In genomic region chr17:50739098-50739497, GRCh38 we compare ENCODE assay signal across 31 cellular contexts. TPM values are rescaled to one million over a fixed set of nuclear protein-coding genes. Genes with fewer than 3 reads are reported as not detected.
DNase-seq lines count a peak whose midpoint lies in the region; ATAC-seq, FAIRE-seq and TF ChIP-seq lines count a peak whose summit lies in the region.
"Had no signal": no experiment of that assay in that cellular context is flagged by ENCODE, and none has a peak within 500 bp of the region (broad histone marks: within the 10 kb centered on the region; RNA-seq: fewer than 3 reads in every experiment).

No MANE protein-coding gene starts in this region.

- no peaks in the 10 kb centered on the region for H3K9me3 ChIP-seq in breast epithelium
- H3K9me3 ChIP-seq: left ventricle myocardium inferior, pancreas, SK-N-SH, tibial nerve had no signal

- H3K9me3 Mint-ChIP-seq in MCF 10A (ENCODE audit: unreplicated experiment) = no peaks in the 10 kb centered on the region
- no peaks in the 10 kb centered on the region for H3K9me3 Mint-ChIP-seq in activated T-helper 17 cell treated with anti-CD3 and anti-CD28 coated beads, Interleukin-2, amount 50 U/mL, for 72 hours
- no peaks in the 10 kb centered on the region for H3K9me3 Mint-ChIP-seq in effector memory CD8-positive, alpha-beta T cell
- H3K9me3 Mint-ChIP-seq: CD4-positive, alpha-beta T cell; naive thymus-derived CD8-positive, alpha-beta T cell had no signal

- peaks cover 35% of the 10 kb centered on the region for H3K4me1 Mint-ChIP-seq in MCF 10A (ENCODE audit: insufficient read depth, unreplicated experiment)
- H3K4me1 Mint-ChIP-seq in activated T-helper 17 cell treated with anti-CD3 and anti-CD28 coated beads, Interleukin-2, amount 50 U/mL, for 72 hours = peaks cover 23% of the 10 kb centered on the region
- H3K4me1 Mint-ChIP-seq in effector memory CD8-positive, alpha-beta T cell (ENCODE audit: low read depth in 2 of 2) = peaks cover 24 to 39% of the 10 kb centered on the region in 2 donors

- H3K4me1 ChIP-seq in breast epithelium = no peaks in the 10 kb centered on the region
- H3K4me1 ChIP-seq: pancreas had no signal

- peak; percentile 64 for ATAC-seq in activated T-helper 17 cell treated with anti-CD3 and anti-CD28 coated beads, Interleukin-2, amount 50 U/mL, for 72 hours (replicated peaks)
- no peak for ATAC-seq in effector memory CD8-positive, alpha-beta T cell (replicated peaks)
- ATAC-seq: HCT116; HepG2; naive thymus-derived CD8-positive, alpha-beta T cell; pancreas; right cardiac atrium had no signal

- H3K4me3 Mint-ChIP-seq in MCF 10A (ENCODE audit: unreplicated experiment) = no peak overlapping the region
- no peak overlapping the region for H3K4me3 Mint-ChIP-seq in activated T-helper 17 cell treated with anti-CD3 and anti-CD28 coated beads, Interleukin-2, amount 50 U/mL, for 72 hours
- H3K4me3 Mint-ChIP-seq in effector memory CD8-positive, alpha-beta T cell = no peak overlapping the region
- H3K4me3 Mint-ChIP-seq: CD4-positive, alpha-beta T cell; naive thymus-derived CD8-positive, alpha-beta T cell had no signal

- TF ChIP-seq CTCF in MCF 10A (IDR thresholded peaks at IDR 0.05; ENCODE audit: unreplicated experiment) (no peak), breast epithelium (IDR thresholded peaks at IDR 0.05) (no peak)

- no TSS peak for BruUV-seq in MCF 10A (replicated peaks; lab: Mats Ljungman, UMichigan)

- no peak overlapping the region for H3K4me3 ChIP-seq in breast epithelium
- H3K4me3 ChIP-seq: left ventricle myocardium inferior, pancreas, tibial nerve had no signal

- no peaks in the 10 kb centered on the region for H3K27me3 Mint-ChIP-seq in MCF 10A (ENCODE audit: insufficient read depth, unreplicated experiment)
- no peaks in the 10 kb centered on the region for H3K27me3 Mint-ChIP-seq in activated T-helper 17 cell treated with anti-CD3 and anti-CD28 coated beads, Interleukin-2, amount 50 U/mL, for 72 hours
- no peaks in the 10 kb centered on the region for H3K27me3 Mint-ChIP-seq in effector memory CD8-positive, alpha-beta T cell
- H3K27me3 Mint-ChIP-seq: CD4-positive, alpha-beta T cell; naive thymus-derived CD8-positive, alpha-beta T cell had no signal

- peaks cover 80% of the 10 kb centered on the region for H3K36me3 Mint-ChIP-seq in MCF 10A (ENCODE audit: insufficient read depth, unreplicated experiment)
- H3K36me3 Mint-ChIP-seq in activated T-helper 17 cell treated with anti-CD3 and anti-CD28 coated beads, Interleukin-2, amount 50 U/mL, for 72 hours (ENCODE audit: low read depth) = peaks cover 99% of the 10 kb centered on the region
- H3K36me3 Mint-ChIP-seq in effector memory CD8-positive, alpha-beta T cell (ENCODE audit: insufficient read depth) = peaks cover 80% of the 10 kb centered on the region

- no peak for DNase-seq in MCF 10A (ENCODE audit: unreplicated experiment)
- DNase-seq in breast epithelium (ENCODE audit: low spot score in 2 of 2) = no peak
- DNase-seq in effector memory CD8-positive, alpha-beta T cell = no peak
- DNase-seq in SK-N-DZ (ENCODE audit: low spot score) = no peak
- DNase-seq in HTR-8/SVneo (ENCODE audit: insufficient read length, low spot score) = no peak
- DNase-seq: CD4-positive, alpha-beta T cell; dermis blood vessel endothelial cell; DMS 273 treated with DMSO at 0.1 percent for 48 hours; left ventricle myocardium inferior; naive thymus-derived CD8-positive, alpha-beta T cell; NCI-H1048; NCI-H187; NCI-H2171 treated with DMSO at 0.1 percent for 48 hours; NCI-H526; pancreas; right cardiac atrium; SK-N-SH; stimulated activated CD4-positive, alpha-beta T cell treated with anti-CD3 and anti-CD28 coated beads, Interleukin-12 subunit alpha, Interleukin-12 subunit beta, amount 100 ng/mL, for 4 hours; stimulated activated CD4-positive, alpha-beta T cell treated with anti-CD3 and anti-CD28 coated beads, Interleukin-4, amount 100 ng/mL, for 24 hours; stimulated activated naive CD4-positive, alpha-beta T cell; T-helper 2 cell had no signal

- peak overlapping the region; percentile 84 for H3K27ac Mint-ChIP-seq in MCF 10A (ENCODE audit: low read depth, unreplicated experiment)
- peak overlapping the region; percentile 3 for H3K27ac Mint-ChIP-seq in activated T-helper 17 cell treated with anti-CD3 and anti-CD28 coated beads, Interleukin-2, amount 50 U/mL, for 72 hours
- peak overlapping the region; percentile 42 to 47 for H3K27ac Mint-ChIP-seq in effector memory CD8-positive, alpha-beta T cell

- H3K27ac ChIP-seq in breast epithelium (no peak overlapping the region), temporal lobe (ENCODE audit: low read depth, low read length) (peak overlapping the region; percentile 71)
- H3K27ac ChIP-seq: HL-60, left ventricle myocardium inferior, pancreas, RWPE1, tibial nerve had no signal

- TF ChIP-seq POLR2A in breast epithelium (IDR thresholded peaks at IDR 0.05) = no peak

- POLR2A ChIA-PET in MCF 10A (lab: Yijun Ruan, JAX) = interaction anchor here (0.9 to 1.2 kb wide), 2 partner anchors 16 to 20 kb away, joined by 3 to 6 read pairs; partner anchors contain the start of gene LUC7L3

- CTCF ChIA-PET in MCF 10A (lab: Yijun Ruan, JAX) = interaction anchor here (1.3 kb wide), 1 partner anchor 108 kb away, joined by 3 read pairs; no protein-coding TSS in a partner anchor

- FAIRE-seq in HTR-8/SVneo (lab: Jason Lieb, UNC) = no peak
- FAIRE-seq: bronchial epithelial cell, endothelial cell of umbilical vein, HepG2, pancreas had no signal

- intact Hi-C loops in MCF 10A (cut with micrococcal nuclease) (no loop called here), breast epithelium (cut with DNase I; ENCODE audit: low total_unique reads) (no loop called here)

- no peaks in the 10 kb centered on the region for H3K27me3 ChIP-seq in breast epithelium
- H3K27me3 ChIP-seq: pancreas, tibial nerve had no signal

- no peaks in the 10 kb centered on the region for H3K36me3 ChIP-seq in breast epithelium

RNA-seq across cellular contexts. Expression of gene LUC7L3, which starts 19.7 kb away (rescaled TPM):
- 99.4 and 108 TPM in 2 replicates for total RNA-seq in MCF 10A (2022)
- total RNA-seq in breast epithelium = 100 to 1,000 TPM in 2 of 3 donors, 10 to 100 TPM in 1; 70.7 to 161 (median 104) TPM
- total RNA-seq in activated T-helper 17 cell treated with anti-CD3 and anti-CD28 coated beads, Interleukin-2, amount 50 U/mL, for 72 hours = 100 to 1,000 TPM; 113 to 142 TPM
- total RNA-seq in temporal lobe = 91.2 TPM
- 165 and 184 TPM in 2 replicates for polyA plus RNA-seq in SK-N-DZ (2014; cell fraction: cytosol; rRNA removed)
- 1,147 and 2,499 TPM in 2 replicates for polyA plus RNA-seq in SK-N-DZ (2014; cell fraction: nucleus; rRNA removed)

RNA-seq across cellular contexts. Expression of gene ANKRD40CL, which starts 28.2 kb away (rescaled TPM):
- total RNA-seq in MCF 10A (2022) (not detected in 2 replicates), breast epithelium (not detected), temporal lobe (not detected)
- not detected for total RNA-seq in activated T-helper 17 cell treated with anti-CD3 and anti-CD28 coated beads, Interleukin-2, amount 50 U/mL, for 72 hours
- polyA plus RNA-seq in SK-N-DZ (2014; cell fraction: cytosol; rRNA removed) = not detected in 2 replicates
- polyA plus RNA-seq in SK-N-DZ (2014; cell fraction: nucleus; rRNA removed) = not detected in 2 replicates
- total RNA-seq: bronchial epithelial cell; CD4-positive, alpha-beta T cell; dermis blood vessel endothelial cell; endothelial cell of umbilical vein; left ventricle myocardium inferior; LHCN-M2; naive thymus-derived CD8-positive, alpha-beta T cell; right cardiac atrium; tibial nerve had no signal
- polyA plus RNA-seq: endothelial cell of umbilical vein; naive thymus-derived CD8-positive, alpha-beta T cell; right cardiac atrium; SK-N-SH had no signal

RNA-seq across cellular contexts. Expression of gene ANKRD40, which starts 31.4 kb away (rescaled TPM):
- 42.2 and 46.4 TPM in 2 replicates for total RNA-seq in MCF 10A (2022)
- 10 to 100 TPM; 36.7 to 68.6 (median 38.1) TPM for total RNA-seq in breast epithelium
- total RNA-seq in activated T-helper 17 cell treated with anti-CD3 and anti-CD28 coated beads, Interleukin-2, amount 50 U/mL, for 72 hours = 10 to 100 TPM; 13.0 to 29.9 TPM
- 20.2 TPM for total RNA-seq in temporal lobe
- polyA plus RNA-seq in SK-N-DZ (2014; cell fraction: cytosol; rRNA removed) = 40.5 and 44.8 TPM in 2 replicates
- 17.1 and 19.5 TPM in 2 replicates for polyA plus RNA-seq in SK-N-DZ (2014; cell fraction: nucleus; rRNA removed)

Comparison
In these comparisons a context has a peak if more than half of its experiments do, and no peak if none do; other contexts are left out.
1. H3K27ac Mint-ChIP-seq: peak in every context shown above with its lines; median percentile 84 in MCF 10A; 44 in effector memory CD8-positive, alpha-beta T cell; 3 in activated T-helper 17 cell treated with anti-CD3 and anti-CD28 coated beads, Interleukin-2, amount 50 U/mL, for 72 hours.